ENCODE assay signal across 8 cellular contexts in genomic region chr1:154325583-154326545, GRCh38. TPM values are rescaled to one million over a fixed set of nuclear protein-coding genes. Genes with fewer than 3 reads are reported as not detected.
A peak's percentile ranks its signal among the peaks of the same experiment; 100 is the strongest.
DNase-seq lines count a peak whose midpoint lies in the region; ATAC-seq lines count a peak whose summit lies in the region.

No MANE protein-coding gene starts in this region.

- H3K4me1 ChIP-seq in right cardiac atrium (ENCODE audit: control insufficient read depth, insufficient read depth, low read length) = peaks cover 13% of the 10 kb centered on the region

- no peaks in the 10 kb centered on the region for H3K9me3 ChIP-seq in right cardiac atrium (ENCODE audit: control insufficient read depth, low read length)

- peak overlapping the region; percentile 97 for H3K4me3 ChIP-seq in right cardiac atrium (ENCODE audit: low read length)

- peak overlapping the region; percentile 87 for H3K27ac ChIP-seq in right cardiac atrium (ENCODE audit: low read length)

- peak; percentile 52 to 54 for ATAC-seq in right cardiac atrium
- ATAC-seq in HG02981 (IDR thresholded peaks at IDR 0.05; ENCODE audit: unreplicated experiment) = no peak

- WGBS in right cardiac atrium = under 1% methylated on average over 63 of the region's 63 CpGs

- no peaks in the 10 kb centered on the region for H3K27me3 ChIP-seq in right cardiac atrium (ENCODE audit: control insufficient read depth, insufficient read depth)

- intact Hi-C loops in right cardiac atrium (cut with DNase I) = loop anchor here in 1 of 4 donors (10.0 kb wide), 1 partner anchor 101 kb away; the partner anchor contains the start of gene UBAP2L

- peak; percentile 16 for DNase-seq in COLO668 (lab: John Stamatoyannopoulos, UW; ENCODE audit: unreplicated experiment)
- DNase-seq in H4 (ENCODE audit: low spot score) = peak; percentile 85
- DNase-seq in OCI-M1 (lab: John Stamatoyannopoulos, UW) = peak; percentile 91
- DNase-seq in astrocyte of the hippocampus (ENCODE audit: low read depth, low spot score) = peak; percentile 93
- peak; percentile 74 to 88 (median 84) for DNase-seq in right cardiac atrium
- peak; percentile 61 for DNase-seq in pons (ENCODE audit: low spot score)
- DNase-seq in NK-92 (lab: John Stamatoyannopoulos, UW; ENCODE audit: unreplicated experiment) = no peak

RNA-seq across cellular contexts. Expression of gene ATP8B2, which starts 0.5 kb away (rescaled TPM):
- total RNA-seq in H4 (2014; rRNA removed; shearing (Covaris generic)) = 51.1 and 61.9 TPM in 2 replicates
- total RNA-seq in right cardiac atrium = 10 to 100 TPM; 25.1 to 33.1 (median 27.3) TPM
- 15.9 TPM for polyA plus RNA-seq in right cardiac atrium

RNA-seq across cellular contexts. Expression of gene AQP10, which starts 5.0 kb away (rescaled TPM):
- not detected in 2 replicates for total RNA-seq in H4 (2014; rRNA removed; shearing (Covaris generic))
- under 1 TPM in 3 of 4 donors, not detected in 1; 0.12 to 0.37 (median 0.19) TPM for total RNA-seq in right cardiac atrium
- 0.23 TPM for polyA plus RNA-seq in right cardiac atrium

RNA-seq across cellular contexts. Expression of gene HAX1, which starts 53.4 kb away (rescaled TPM):
- total RNA-seq in H4 (2014; rRNA removed; shearing (Covaris generic)) = 188 and 214 TPM in 2 replicates
- 100 to 1,000 TPM; 116 to 152 (median 133) TPM for total RNA-seq in right cardiac atrium
- 203 TPM for polyA plus RNA-seq in right cardiac atrium
